In genomic region chr12:122726056-122726558, GRCh38 we compare ENCODE assay signal across 9 cellular contexts. TPM values are rescaled to one million over a fixed set of nuclear protein-coding genes. Genes with fewer than 3 reads are reported as not detected.
DNase-seq lines count a peak whose midpoint lies in the region; ATAC-seq, FAIRE-seq and TF ChIP-seq lines count a peak whose summit lies in the region.
"Had no signal": no experiment of that assay in that cellular context is flagged by ENCODE, and none has a peak within 500 bp of the region (broad histone marks: within the 10 kb centered on the region; RNA-seq: fewer than 3 reads in every experiment).

No MANE protein-coding gene starts in this region.

- CTCF ChIA-PET in activated CD8-positive, alpha-beta T cell treated with anti-CD3 and anti-CD28 coated beads, Interleukin-2, amount 10 ng/mL, durations not matched to agents 7 days and 5 days (lab: Charles Lee): interaction anchor here (1.0 kb wide), 1 partner anchor 68 kb away, joined by 4 read pairs; no protein-coding TSS in a partner anchor

- H3K27me3 Mint-ChIP-seq in activated CD8-positive, alpha-beta T cell treated with anti-CD3 and anti-CD28 coated beads, Interleukin-2, amount 10 ng/mL, durations not matched to agents 7 days and 5 days (ENCODE audit: low read depth): no peaks in the 10 kb centered on the region
- peaks cover 0 to 5% (median 0%) of the 10 kb centered on the region in 5 donors for H3K27me3 Mint-ChIP-seq in naive thymus-derived CD8-positive, alpha-beta T cell

- no peak overlapping the region for H3K4me3 Mint-ChIP-seq in activated CD8-positive, alpha-beta T cell treated with anti-CD3 and anti-CD28 coated beads, Interleukin-2, amount 10 ng/mL, durations not matched to agents 7 days and 5 days
- H3K4me3 Mint-ChIP-seq in naive thymus-derived CD8-positive, alpha-beta T cell: no peak overlapping the region

- no peak overlapping the region for H3K9ac ChIP-seq in colonic mucosa (ENCODE audit: low read depth in 2 of 2, low read length in 2 of 2)

- no peaks in the 10 kb centered on the region for H3K9me3 Mint-ChIP-seq in activated CD8-positive, alpha-beta T cell treated with anti-CD3 and anti-CD28 coated beads, Interleukin-2, amount 10 ng/mL, durations not matched to agents 7 days and 5 days (ENCODE audit: insufficient read depth)
- no peaks in the 10 kb centered on the region for H3K9me3 Mint-ChIP-seq in naive thymus-derived CD8-positive, alpha-beta T cell

- H3K4me1 ChIP-seq in left lung (peaks cover 0 to 23% of the 10 kb centered on the region in 2 donors), colonic mucosa (no peaks in the 10 kb centered on the region)

- peak; percentile 17 for ATAC-seq in activated CD8-positive, alpha-beta T cell treated with anti-CD3 and anti-CD28 coated beads, Interleukin-2, amount 10 ng/mL, durations not matched to agents 7 days and 5 days
- peak; percentile 89 for ATAC-seq in left lung
- ATAC-seq in naive thymus-derived CD8-positive, alpha-beta T cell: no peak

- POLR2A ChIA-PET in activated CD8-positive, alpha-beta T cell treated with anti-CD3 and anti-CD28 coated beads, Interleukin-2, amount 10 ng/mL, durations not matched to agents 7 days and 5 days (lab: Charles Lee): interaction anchor here (1.5 kb wide), 1 partner anchor 49 kb away, joined by 3 read pairs; no protein-coding TSS in a partner anchor
- POLR2A ChIA-PET in naive thymus-derived CD8-positive, alpha-beta T cell (lab: Charles Lee): no interaction called here

- H3K9me3 ChIP-seq in left lung (no peaks in the 10 kb centered on the region), colonic mucosa (no peaks in the 10 kb centered on the region)

- peak; percentile 47 for DNase-seq in ELR (ENCODE audit: low read depth)
- peak; percentile 26 for DNase-seq in HTR-8/SVneo (ENCODE audit: insufficient read length, low spot score)
- no peak for DNase-seq in activated CD8-positive, alpha-beta T cell treated with anti-CD3 and anti-CD28 coated beads, Interleukin-2, amount 10 ng/mL, durations not matched to agents 7 days and 5 days
- DNase-seq in left lung: no peak
- DNase-seq in NCI-H1694 (lab: John Stamatoyannopoulos, UW): no peak
- no peak for DNase-seq in naive thymus-derived CD8-positive, alpha-beta T cell
- DNase-seq in amniotic stem cell (lab: John Stamatoyannopoulos, UW): no peak
- no peak for DNase-seq in colonic mucosa

- H3K36me3 ChIP-seq in left lung (no peaks in the 10 kb centered on the region), colonic mucosa (no peaks in the 10 kb centered on the region)

- H3K36me3 Mint-ChIP-seq in activated CD8-positive, alpha-beta T cell treated with anti-CD3 and anti-CD28 coated beads, Interleukin-2, amount 10 ng/mL, durations not matched to agents 7 days and 5 days (ENCODE audit: low read depth): no peaks in the 10 kb centered on the region
- H3K36me3 Mint-ChIP-seq in naive thymus-derived CD8-positive, alpha-beta T cell: no peaks in the 10 kb centered on the region

- FAIRE-seq in HTR-8/SVneo (lab: Jason Lieb, UNC): no peak

- peak overlapping the region; percentile 53 to 77 for H3K27ac ChIP-seq in left lung
- no peak overlapping the region for H3K27ac ChIP-seq in colonic mucosa

- H3K4me1 Mint-ChIP-seq in activated CD8-positive, alpha-beta T cell treated with anti-CD3 and anti-CD28 coated beads, Interleukin-2, amount 10 ng/mL, durations not matched to agents 7 days and 5 days (ENCODE audit: low read depth): peaks cover 45% of the 10 kb centered on the region
- H3K4me1 Mint-ChIP-seq in naive thymus-derived CD8-positive, alpha-beta T cell: peaks cover 0 to 16% (median 1%) of the 10 kb centered on the region in 4 donors

- intact Hi-C loops in left lung (cut with DNase I): no loop called here
- intact Hi-C loops in colonic mucosa (cut with DNase I): no loop called here

- H3K27me3 ChIP-seq in left lung (peaks cover 0 to 10% of the 10 kb centered on the region in 2 donors), colonic mucosa (no peaks in the 10 kb centered on the region)

- no peak overlapping the region for H3K4me3 ChIP-seq in left lung
- no peak overlapping the region for H3K4me3 ChIP-seq in colonic mucosa

- peak overlapping the region; percentile 49 for H3K27ac Mint-ChIP-seq in activated CD8-positive, alpha-beta T cell treated with anti-CD3 and anti-CD28 coated beads, Interleukin-2, amount 10 ng/mL, durations not matched to agents 7 days and 5 days
- peak overlapping the region in 2 of 10 donors; percentile 0 to 53 for H3K27ac Mint-ChIP-seq in naive thymus-derived CD8-positive, alpha-beta T cell

- TF ChIP-seq CTCF in left lung (IDR thresholded peaks at IDR 0.05) (no peak), colonic mucosa (IDR thresholded peaks at IDR 0.05) (no peak)

RNA-seq across cellular contexts. Expression of gene HCAR1, which starts 4.5 kb away (rescaled TPM):
- under 1 TPM; 0.08 TPM for total RNA-seq in activated CD8-positive, alpha-beta T cell treated with anti-CD3 and anti-CD28 coated beads, Interleukin-2, amount 10 ng/mL, durations not matched to agents 7 days and 5 days
- total RNA-seq in left lung (under 1 TPM; 0.47 to 0.55 TPM), colonic mucosa (under 1 TPM in 1 of 2 donors, not detected in 1; 0.11 TPM)
- not detected for total RNA-seq in naive thymus-derived CD8-positive, alpha-beta T cell
- polyA plus RNA-seq in naive thymus-derived CD8-positive, alpha-beta T cell: not detected
- total RNA-seq: mononuclear cell had no signal

RNA-seq across cellular contexts. Expression of gene HCAR3, which starts 9.5 kb away (rescaled TPM):
- total RNA-seq in activated CD8-positive, alpha-beta T cell treated with anti-CD3 and anti-CD28 coated beads, Interleukin-2, amount 10 ng/mL, durations not matched to agents 7 days and 5 days: not detected
- total RNA-seq in left lung: 1 to 10 TPM; 2.1 to 2.8 TPM
- not detected for total RNA-seq in naive thymus-derived CD8-positive, alpha-beta T cell
- not detected for polyA plus RNA-seq in naive thymus-derived CD8-positive, alpha-beta T cell
- under 1 TPM; 0.12 to 0.56 TPM for total RNA-seq in colonic mucosa

RNA-seq across cellular contexts. Expression of gene HCAR2, which starts 22.9 kb away (rescaled TPM):
- not detected for total RNA-seq in activated CD8-positive, alpha-beta T cell treated with anti-CD3 and anti-CD28 coated beads, Interleukin-2, amount 10 ng/mL, durations not matched to agents 7 days and 5 days
- total RNA-seq in left lung: 1 to 10 TPM; 3.3 to 5.1 TPM
- not detected for total RNA-seq in naive thymus-derived CD8-positive, alpha-beta T cell
- not detected for polyA plus RNA-seq in naive thymus-derived CD8-positive, alpha-beta T cell
- total RNA-seq in colonic mucosa: under 1 TPM; 0.12 to 0.56 TPM

RNA-seq across cellular contexts. Expression of gene DENR, which starts 26.5 kb away (rescaled TPM):
- total RNA-seq in activated CD8-positive, alpha-beta T cell treated with anti-CD3 and anti-CD28 coated beads, Interleukin-2, amount 10 ng/mL, durations not matched to agents 7 days and 5 days: 10 to 100 TPM; 54.6 to 54.9 TPM
- total RNA-seq in left lung (10 to 100 TPM; 35.7 to 36.5 TPM), colonic mucosa (10 to 100 TPM; 35.8 to 37.8 TPM)
- total RNA-seq in naive thymus-derived CD8-positive, alpha-beta T cell: 10 to 100 TPM; 51.6 to 52.6 TPM
- polyA plus RNA-seq in naive thymus-derived CD8-positive, alpha-beta T cell: 10 to 100 TPM; 68.0 to 79.9 (median 78.3) TPM

RNA-seq across cellular contexts. Expression of gene CCDC62, which starts 48.3 kb away (rescaled TPM):
- total RNA-seq in activated CD8-positive, alpha-beta T cell treated with anti-CD3 and anti-CD28 coated beads, Interleukin-2, amount 10 ng/mL, durations not matched to agents 7 days and 5 days: under 1 TPM; 0.60 to 0.63 TPM
- total RNA-seq in left lung: 1 to 10 TPM in 1 of 2 donors, under 1 TPM in 1; 0.38 to 1.2 TPM
- 1 to 10 TPM; 2.0 TPM for total RNA-seq in naive thymus-derived CD8-positive, alpha-beta T cell
- under 1 TPM; 0.25 to 0.44 (median 0.42) TPM for polyA plus RNA-seq in naive thymus-derived CD8-positive, alpha-beta T cell
- under 1 TPM; 0.16 to 0.84 TPM for total RNA-seq in colonic mucosa

Comparison
In these comparisons a context has a peak if more than half of its experiments do, and no peak if none do; other contexts are left out.
1. DNase-seq: peak in ELR (single experiment) and HTR-8/SVneo (single experiment); none in activated CD8-positive, alpha-beta T cell treated with anti-CD3 and anti-CD28 coated beads, Interleukin-2, amount 10 ng/mL, durations not matched to agents 7 days and 5 days (single experiment), left lung (0 of 2), NCI-H1694 (single experiment), naive thymus-derived CD8-positive, alpha-beta T cell (0 of 10), amniotic stem cell (single experiment) and colonic mucosa (single experiment).
2. ATAC-seq: peak in activated CD8-positive, alpha-beta T cell treated with anti-CD3 and anti-CD28 coated beads, Interleukin-2, amount 10 ng/mL, durations not matched to agents 7 days and 5 days (single experiment) and left lung (single experiment); none in naive thymus-derived CD8-positive, alpha-beta T cell (0 of 2).